In the genomic region with DNA sequence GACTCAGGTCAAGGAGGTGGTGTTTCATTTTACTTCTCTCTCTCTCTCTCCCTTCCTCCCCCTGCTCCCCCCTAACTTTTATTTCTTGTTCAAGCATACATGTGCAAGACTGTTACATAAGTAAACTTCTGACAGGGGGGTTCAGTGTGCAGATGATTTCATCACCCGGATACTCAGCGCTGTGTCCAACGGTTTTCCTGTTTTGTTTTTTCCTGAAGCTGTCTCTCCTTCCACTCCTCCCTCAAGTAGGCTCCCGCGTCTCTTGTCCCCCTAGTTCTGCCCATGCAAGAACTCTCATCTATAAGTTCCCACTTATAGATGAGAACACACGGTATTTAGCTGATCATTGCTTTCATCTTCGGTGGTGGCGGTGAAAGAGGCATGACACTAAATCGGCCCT, we compare ENCODE assay signal across 29 cellular contexts.
"Had no signal": no experiment of that assay in that cellular context is flagged by ENCODE, and none has a peak within 500 bp of the region (broad histone marks: within the 10 kb centered on the region; RNA-seq: fewer than 3 reads in every experiment).

No MANE protein-coding gene starts in this region.

- H3K27me3 Mint-ChIP-seq: dendritic cell treated with granulocyte-macrophage colony-stimulating factor and Interleukin-4, amounts not matched to agents 40 ng/mL and 50 ng/mL, for 4 days; effector memory CD8-positive, alpha-beta T cell had no signal

- H3K4me3 Mint-ChIP-seq: dendritic cell treated with granulocyte-macrophage colony-stimulating factor and Interleukin-4, amounts not matched to agents 40 ng/mL and 50 ng/mL, for 4 days; effector memory CD8-positive, alpha-beta T cell; endodermal cell had no signal

- ATAC-seq: effector memory CD8-positive, alpha-beta T cell; esophagus mucosa; foreskin keratinocyte; gastrocnemius medialis; gastroesophageal sphincter; heart left ventricle; heart right ventricle had no signal

- H3K27ac ChIP-seq: colonic mucosa, coronary artery, dorsolateral prefrontal cortex, epithelial cell of prostate, esophagus muscularis mucosa, esophagus squamous epithelium, foreskin keratinocyte, gastrocnemius medialis, gastroesophageal sphincter, heart left ventricle, heart right ventricle had no signal

- H3K4me1 ChIP-seq: colonic mucosa, foreskin keratinocyte, gastrocnemius medialis, heart left ventricle had no signal

- DNase-seq: colonic mucosa; cortex of kidney; dermis blood vessel endothelial cell; dorsolateral prefrontal cortex; effector CD4-positive, alpha-beta T cell; effector CD8-positive, alpha-beta T cell; effector memory CD4-positive, alpha-beta T cell; effector memory CD8-positive, alpha-beta T cell; endodermal cell; erythroblast; esophagus squamous epithelium; foreskin fibroblast; foreskin keratinocyte; foreskin melanocyte; gastrocnemius medialis; glutamatergic neuron; head of caudate nucleus; heart left ventricle; heart right ventricle had no signal

- H3K36me3 ChIP-seq: colonic mucosa, esophagus muscularis mucosa, esophagus squamous epithelium, gastrocnemius medialis, gastroesophageal sphincter, heart left ventricle, heart right ventricle had no signal

- H3K27me3 ChIP-seq: colonic mucosa, foreskin keratinocyte had no signal

- H3K9me3 ChIP-seq: colonic mucosa, esophagus muscularis mucosa, esophagus squamous epithelium, gastrocnemius medialis, gastroesophageal sphincter, heart left ventricle had no signal

- H3K4me3 ChIP-seq: colonic mucosa, coronary artery, dorsolateral prefrontal cortex, esophagus muscularis mucosa, esophagus squamous epithelium, gastrocnemius medialis, gastroesophageal sphincter, heart left ventricle, heart right ventricle had no signal

- FAIRE-seq: colon, endometrium, endothelial cell of umbilical vein, frontal cortex had no signal

- H3K4me1 Mint-ChIP-seq: endodermal cell had no signal

- H3K27ac Mint-ChIP-seq: dendritic cell treated with granulocyte-macrophage colony-stimulating factor and Interleukin-4, amounts not matched to agents 40 ng/mL and 50 ng/mL, for 4 days; effector memory CD8-positive, alpha-beta T cell; endodermal cell had no signal
